In the genomic region with DNA sequence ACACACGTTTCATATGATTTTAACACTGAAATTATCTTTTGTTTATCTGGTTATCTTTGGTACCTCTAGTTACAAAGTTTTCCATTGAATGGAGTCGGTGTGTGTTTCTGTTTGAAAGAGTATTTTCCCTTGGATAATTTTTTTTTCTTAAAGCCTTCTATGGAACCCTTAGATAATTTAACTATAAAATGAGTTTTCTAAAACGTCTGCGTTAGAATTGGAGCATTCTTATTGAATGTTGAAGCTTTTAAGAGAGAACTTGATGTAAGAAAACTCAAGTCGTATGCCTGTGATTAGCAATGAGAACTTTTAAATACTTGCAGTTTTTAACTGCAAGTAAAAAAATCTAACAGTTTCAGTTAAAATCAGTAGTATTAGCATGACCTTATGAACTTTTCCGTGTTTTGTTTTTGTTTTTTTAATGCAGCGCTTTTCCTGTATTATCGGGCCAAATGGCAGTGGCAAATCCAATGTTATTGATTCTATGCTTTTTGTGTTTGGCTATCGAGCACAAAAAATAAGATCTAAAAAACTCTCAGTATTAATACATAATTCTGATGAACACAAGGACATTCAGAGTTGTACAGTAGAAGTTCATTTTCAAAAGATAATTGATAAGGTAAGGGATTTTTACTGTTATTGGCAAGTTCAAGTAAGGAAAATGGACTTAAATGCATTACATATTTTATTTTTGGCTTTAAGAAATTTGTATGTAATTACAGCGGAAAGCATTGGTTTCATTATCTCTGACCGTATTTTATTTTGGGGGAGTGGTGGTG, we compare ENCODE assay signal across 1 cellular context.
TF ChIP-seq lines count a peak whose summit lies in the region.

No MANE protein-coding gene starts in this region.

TF ChIP-seq in H1, 55 proteins besides CTCF, POLR2A, EP300 and RAD21:
- TF ChIP-seq BACH1 (IDR thresholded peaks at IDR 0.05; ENCODE audit: low read length) (no peak), BRCA1 (IDR thresholded peaks at IDR 0.05; ENCODE audit: low read depth, low read length) (no peak), TCF12 (IDR thresholded peaks at IDR 0.05; ENCODE audit: low read depth, low read length) (no peak), RBBP5 (IDR thresholded peaks at IDR 0.05; ENCODE audit: borderline replicate concordance, low read depth, low read length) (no peak), POU5F1 (IDR thresholded peaks at IDR 0.05; ENCODE audit: low read depth, low read length) (no peak), CTBP2 (IDR thresholded peaks at IDR 0.05; ENCODE audit: borderline replicate concordance, insufficient read depth, insufficient read length, low read length) (no peak), JUN (IDR thresholded peaks at IDR 0.05; ENCODE audit: low read depth, low read length) (no peak), HDAC6 (IDR thresholded peaks at IDR 0.05; ENCODE audit: low read depth, low read length) (no peak), RFX5 (IDR thresholded peaks at IDR 0.05; ENCODE audit: borderline replicate concordance, low read depth, low read length) (no peak), KDM1A (IDR thresholded peaks at IDR 0.05; ENCODE audit: borderline replicate concordance, low read length) (no peak), KDM5A (IDR thresholded peaks at IDR 0.05; ENCODE audit: low read length) (no peak), CBX5 (IDR thresholded peaks at IDR 0.05; ENCODE audit: low read depth, low read length) (no peak), TEAD4 (IDR thresholded peaks at IDR 0.05; ENCODE audit: low read depth, low read length) (no peak), CEBPB (IDR thresholded peaks at IDR 0.05; ENCODE audit: low read depth, low read length) (no peak), TAF1 (IDR thresholded peaks at IDR 0.05; ENCODE audit: low read depth, low read length) (no peak), GTF2F1 (IDR thresholded peaks at IDR 0.05; ENCODE audit: borderline replicate concordance, low read depth, low read length) (no peak), ZNF274 (IDR thresholded peaks at IDR 0.05; ENCODE audit: borderline replicate concordance, extremely low read depth, low read length) (no peak), SIN3A (conservative IDR thresholded peaks at IDR 0.05 in 1 of 2, IDR thresholded peaks at IDR 0.05 in 1 of 2; ENCODE audit: low read depth in 1 of 2, low read length in 2 of 2) (no peak), TAF7 (optimal IDR thresholded peaks at IDR 0.05; ENCODE audit: borderline replicate concordance, low read depth, low read length) (no peak)
